In the genomic region with DNA sequence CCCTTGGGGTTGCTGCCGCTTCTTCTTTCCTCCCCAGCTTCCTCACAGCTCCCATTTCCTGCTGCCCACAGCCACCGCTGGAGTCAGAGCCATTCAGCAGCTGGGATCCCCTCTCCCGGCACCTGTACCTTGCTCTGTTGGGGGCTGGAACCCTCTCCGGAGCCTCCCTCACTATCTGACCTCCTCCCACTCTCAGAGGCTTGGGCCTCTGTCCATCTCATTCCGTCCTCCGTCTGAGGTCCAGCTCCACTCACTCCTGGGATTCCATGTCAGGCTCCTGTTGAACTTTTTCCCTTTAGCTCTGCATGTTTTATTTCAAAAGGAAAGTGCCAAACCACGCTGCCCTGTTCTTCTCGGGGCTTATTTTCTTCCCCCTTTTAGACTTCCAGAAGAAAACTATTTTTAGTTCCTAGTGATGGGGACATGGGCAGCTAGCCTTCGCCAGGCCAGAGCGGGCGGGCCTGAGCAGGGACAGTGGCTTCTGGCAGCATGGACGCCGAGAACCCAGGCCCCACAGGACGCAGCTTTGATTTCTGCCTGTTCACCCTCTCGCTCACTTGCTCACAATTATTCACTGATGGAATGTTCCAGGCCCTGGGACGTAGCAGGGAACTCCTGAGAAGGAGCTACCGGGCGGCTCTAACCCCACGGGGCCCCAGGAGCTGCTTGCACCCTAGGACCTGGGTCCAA, we compare ENCODE assay signal across 15 cellular contexts.
DNase-seq lines count a peak whose midpoint lies in the region; ATAC-seq and TF ChIP-seq lines count a peak whose summit lies in the region.
"Had no signal": no experiment of that assay in that cellular context is flagged by ENCODE, and none has a peak within 500 bp of the region (broad histone marks: within the 10 kb centered on the region; RNA-seq: fewer than 3 reads in every experiment).

No MANE protein-coding gene starts in this region.

- no peaks in the 10 kb centered on the region for H3F3A ChIP-seq in SK-N-SH (replicated peaks; ENCODE audit: insufficient read depth)

- H3K9me3 ChIP-seq in SK-N-SH (no peaks in the 10 kb centered on the region), heart right ventricle (no peaks in the 10 kb centered on the region), vagina (no peaks in the 10 kb centered on the region)

- H3K27me3 Mint-ChIP-seq in osteocyte (ENCODE audit: unreplicated experiment), result no peaks in the 10 kb centered on the region
- H3K27me3 Mint-ChIP-seq: brain had no signal

- no peak for TF ChIP-seq CTCF in SK-N-SH (IDR thresholded peaks at IDR 0.05)
- TF ChIP-seq CTCF in heart right ventricle (IDR thresholded peaks at IDR 0.05), result no peak
- no peak for TF ChIP-seq CTCF in osteocyte (IDR thresholded peaks at IDR 0.05)
- no peak for TF ChIP-seq CTCF in vagina (IDR thresholded peaks at IDR 0.05)
- no peak for TF ChIP-seq CTCF in GM20000 (IDR thresholded peaks at IDR 0.05; ENCODE audit: extremely low read depth, missing control alignments)

- POLR2A ChIA-PET in SK-N-SH (lab: Yijun Ruan, JAX), result no interaction called here

- CTCF ChIA-PET in SK-N-SH (lab: Yijun Ruan, JAX), result interaction anchor here (0.6 to 38.1 kb wide), 3 partner anchors 12 to 667 kb away, joined by 3 to 707 read pairs (median 15); no protein-coding TSS in a partner anchor

- H3K9ac ChIP-seq in SK-N-SH, result no peak overlapping the region

- H3K27ac ChIP-seq in SK-N-SH (ENCODE audit: low read depth in 2 of 2, low read length in 1 of 2) (no peak overlapping the region), heart right ventricle (peak overlapping the region; percentile 81 to 98 (median 90)), vagina (peak overlapping the region; percentile 42)
- H3K27ac ChIP-seq: 22Rv1, VCaP had no signal

- H2AFZ ChIP-seq in SK-N-SH (ENCODE audit: low read depth), result no peak overlapping the region

- H3K36me3 ChIP-seq in SK-N-SH (replicated peaks in 1 of 2; ENCODE audit: control insufficient read depth in 1 of 2, insufficient read depth in 2 of 2, low read length in 1 of 2), result peaks cover 0 to 15% of the 10 kb centered on the region in 2 experiments
- H3K36me3 ChIP-seq in heart right ventricle, result peaks cover 0 to 46% (median 14%) of the 10 kb centered on the region in 9 donors
- peaks cover 0 to 41% of the 10 kb centered on the region in 2 donors for H3K36me3 ChIP-seq in vagina

- H3K36me3 Mint-ChIP-seq in osteocyte (ENCODE audit: unreplicated experiment), result peaks cover 12% of the 10 kb centered on the region

- peak overlapping the region; percentile 89 for H3K27ac Mint-ChIP-seq in osteocyte (ENCODE audit: unreplicated experiment)
- H3K27ac Mint-ChIP-seq: stimulated activated naive CD8-positive, alpha-beta T cell treated with anti-CD3 and anti-CD28 coated beads, Interleukin-15, Interleukin-2, amounts not matched to agents 100 ng/mL and 50 ng/mL, for 24 hours had no signal

- no peak for DNase-seq in SK-N-SH
- no peak for DNase-seq in heart right ventricle
- DNase-seq in osteocyte (ENCODE audit: extremely low spot score, unreplicated experiment), result no peak
- DNase-seq in vagina (ENCODE audit: extremely low spot score in 2 of 2), result no peak
- DNase-seq in activated CD4-positive, CD25-positive, alpha-beta regulatory T cell (lab: John Stamatoyannopoulos, UW), result no peak
- no peak for DNase-seq in GM20000 (ENCODE audit: low spot score)
- DNase-seq: NCI-H1105; NCI-H526 treated with DMSO at 0.1 percent for 48 hours; stimulated activated CD4-positive, alpha-beta T cell treated with anti-CD3 and anti-CD28 coated beads, Interleukin-4, amount 100 ng/mL, for 4 hours had no signal

- 94% methylated on average over 17 of the region's 19 CpGs for WGBS in SK-N-SH (ENCODE audit: low lambda C conversion rate)
- WGBS in heart right ventricle, 2 donors, result 36 to 53% methylated on average over 19 of the region's 19 CpGs

- no peak overlapping the region for H3K4me3 ChIP-seq in SK-N-SH (ENCODE audit: low read depth in 2 of 2, low read length in 1 of 2)
- H3K4me3 ChIP-seq in heart right ventricle, result peak overlapping the region; percentile 18 to 59 (median 51)
- peak overlapping the region; percentile 14 to 28 for H3K4me3 ChIP-seq in vagina

- TF ChIP-seq POLR2A in vagina (IDR thresholded peaks at IDR 0.05), result no peak

- peak overlapping the region; percentile 31 for H3K4me2 ChIP-seq in SK-N-SH

- TF ChIP-seq EP300 in SK-N-SH (IDR thresholded peaks at IDR 0.05; ENCODE audit: borderline replicate concordance in 1 of 2, low read depth in 1 of 2, low read length in 1 of 2), result no peak

- H3K9me2 ChIP-seq in SK-N-SH, result no peaks in the 10 kb centered on the region

- no peaks in the 10 kb centered on the region for H4K20me1 ChIP-seq in SK-N-SH (ENCODE audit: insufficient read depth)

- intact Hi-C loops in heart right ventricle (cut with DNase I), result no loop called here
- intact Hi-C loops in vagina (cut with DNase I), result no loop called here

- peaks cover 19% of the 10 kb centered on the region for H3K4me1 Mint-ChIP-seq in osteocyte (ENCODE audit: unreplicated experiment)
- H3K4me1 Mint-ChIP-seq: brain had no signal

- no peaks in the 10 kb centered on the region for H3K27me3 ChIP-seq in SK-N-SH (ENCODE audit: insufficient read depth)
- H3K27me3 ChIP-seq in heart right ventricle, result no peaks in the 10 kb centered on the region
- no peaks in the 10 kb centered on the region for H3K27me3 ChIP-seq in vagina

- TF ChIP-seq RAD21 in SK-N-SH (IDR thresholded peaks at IDR 0.05; ENCODE audit: low read length), result no peak

- H3K9me3 Mint-ChIP-seq in osteocyte (ENCODE audit: unreplicated experiment), result no peaks in the 10 kb centered on the region
- H3K9me3 Mint-ChIP-seq: brain; stimulated activated naive CD8-positive, alpha-beta T cell treated with anti-CD3 and anti-CD28 coated beads, Interleukin-15, Interleukin-2, amounts not matched to agents 100 ng/mL and 50 ng/mL, for 24 hours had no signal

- ATAC-seq in SK-N-SH treated with all-trans-retinoic acid at 6 μM for 48 hours (no peak; the same call in 2 of the 3 replicates), heart right ventricle (peak; percentile 21 to 75 (median 60)), HG03565 (IDR thresholded peaks at IDR 0.05; ENCODE audit: unreplicated experiment) (no peak)

- peak overlapping the region; percentile 40 for H3K4me3 Mint-ChIP-seq in osteocyte (ENCODE audit: unreplicated experiment)
- H3K4me3 Mint-ChIP-seq: stimulated activated naive CD8-positive, alpha-beta T cell treated with anti-CD3 and anti-CD28 coated beads, Interleukin-15, Interleukin-2, amounts not matched to agents 100 ng/mL and 50 ng/mL, for 24 hours had no signal

- H3K4me1 ChIP-seq in SK-N-SH (ENCODE audit: control insufficient read depth in 1 of 2, insufficient read depth in 2 of 2, low read depth in 1 of 2, low read length in 1 of 2), result peaks cover 0 to 14% of the 10 kb centered on the region in 2 experiments; a peak in 1 of 4 replicates
- peaks cover 4 to 61% (median 32%) of the 10 kb centered on the region in 9 donors for H3K4me1 ChIP-seq in heart right ventricle
- peaks cover 10% of the 10 kb centered on the region for H3K4me1 ChIP-seq in vagina

- H3K79me2 ChIP-seq in SK-N-SH (ENCODE audit: insufficient read depth), result no peaks in the 10 kb centered on the region

TF ChIP-seq in SK-N-SH, 30 proteins besides CTCF, POLR2A, EP300 and RAD21 (continues in another document):
- TF ChIP-seq RFX5 (IDR thresholded peaks at IDR 0.05; ENCODE audit: low read length) (no peak), RXRA (IDR thresholded peaks at IDR 0.05; ENCODE audit: borderline replicate concordance, low read depth) (no peak), GABPA (IDR thresholded peaks at IDR 0.05; ENCODE audit: low read depth) (no peak), MXI1 (IDR thresholded peaks at IDR 0.05; ENCODE audit: low read depth, low read length) (no peak), TAF1 (IDR thresholded peaks at IDR 0.05; ENCODE audit: borderline replicate concordance, low read depth, low read length) (no peak), SIN3A (IDR thresholded peaks at IDR 0.05; ENCODE audit: borderline replicate concordance, low read depth, low read length) (no peak), YY1 (IDR thresholded peaks at IDR 0.05; ENCODE audit: low read depth) (no peak)

TF ChIP-seq in SK-N-SH treated with all-trans-retinoic acid at 6 μM for 48 hours, 23 proteins besides CTCF, POLR2A, EP300 and RAD21 (continues in another document):
- TF ChIP-seq ESRRG (CRISPR knock-in tag; IDR thresholded peaks at IDR 0.05) (no peak), ARNTL (CRISPR knock-in tag; IDR thresholded peaks at IDR 0.05; ENCODE audit: borderline replicate concordance, low read depth) (no peak), CREB5 (CRISPR knock-in tag; IDR thresholded peaks at IDR 0.05; ENCODE audit: low read depth) (no peak), TOX (CRISPR knock-in tag; IDR thresholded peaks at IDR 0.05; ENCODE audit: borderline replicate concordance) (no peak), ZNF8 (CRISPR knock-in tag; IDR thresholded peaks at IDR 0.05) (no peak), SNAI2 (CRISPR knock-in tag; IDR thresholded peaks at IDR 0.05) (no peak), CSDC2 (CRISPR knock-in tag; IDR thresholded peaks at IDR 0.05) (no peak)
- TF ChIP-seq, protein P1, sequence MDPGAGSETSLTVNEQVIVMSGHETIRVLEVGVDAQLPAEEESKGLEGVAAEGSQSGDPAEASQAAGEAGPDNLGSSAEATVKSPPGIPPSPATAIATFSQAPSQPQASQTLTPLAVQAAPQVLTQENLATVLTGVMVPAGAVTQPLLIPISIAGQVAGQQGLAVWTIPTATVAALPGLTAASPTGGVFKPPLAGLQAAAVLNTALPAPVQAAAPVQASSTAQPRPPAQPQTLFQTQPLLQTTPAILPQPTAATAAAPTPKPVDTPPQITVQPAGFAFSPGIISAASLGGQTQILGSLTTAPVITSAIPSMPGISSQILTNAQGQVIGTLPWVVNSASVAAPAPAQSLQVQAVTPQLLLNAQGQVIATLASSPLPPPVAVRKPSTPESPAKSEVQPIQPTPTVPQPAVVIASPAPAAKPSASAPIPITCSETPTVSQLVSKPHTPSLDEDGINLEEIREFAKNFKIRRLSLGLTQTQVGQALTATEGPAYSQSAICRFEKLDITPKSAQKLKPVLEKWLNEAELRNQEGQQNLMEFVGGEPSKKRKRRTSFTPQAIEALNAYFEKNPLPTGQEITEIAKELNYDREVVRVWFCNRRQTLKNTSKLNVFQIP (CRISPR knock-in tag; IDR thresholded peaks at IDR 0.05; ENCODE audit: borderline replicate concordance, low read depth), result no peak

Comparison
In these comparisons a context has a peak if more than half of its experiments do, and no peak if none do; other contexts are left out.
1. H3K27ac ChIP-seq: peak in heart right ventricle (10 of 10) and vagina (single experiment); none in SK-N-SH (0 of 2).
2. H3K4me3 ChIP-seq: peak in heart right ventricle (10 of 10) and vagina (2 of 2); none in SK-N-SH (0 of 2).
3. ATAC-seq: peak in heart right ventricle (8 of 8); none in SK-N-SH treated with all-trans-retinoic acid at 6 μM for 48 hours (single experiment) and HG03565 (single experiment).